ENCODE assay signal across 10 cellular contexts in genomic region chr10:7192831-7193348, GRCh38.
A peak's percentile ranks its signal among the peaks of the same experiment; 100 is the strongest.
DNase-seq lines count a peak whose midpoint lies in the region; ATAC-seq and TF ChIP-seq lines count a peak whose summit lies in the region.
"Had no signal": no experiment of that assay in that cellular context is flagged by ENCODE, and none has a peak within 500 bp of the region (broad histone marks: within the 10 kb centered on the region; RNA-seq: fewer than 3 reads in every experiment).

No MANE protein-coding gene starts in this region.

- peaks cover 0 to 96% (median 19%) of the 10 kb centered on the region in 9 donors for H3K36me3 ChIP-seq in heart right ventricle

- H3K27me3 ChIP-seq in heart right ventricle, result no peaks in the 10 kb centered on the region

- no peak overlapping the region for H3K4me3 ChIP-seq in heart right ventricle

- 93 to 95% methylated on average over 10 of the region's 10 CpGs for WGBS in heart right ventricle, 2 donors

- peak; percentile 56 for DNase-seq in activated CD8-positive, alpha-beta memory T cell treated with anti-CD3 and anti-CD28 coated beads, Interleukin-2, amount 50 U/mL, for 1 hour (ENCODE audit: extremely low read depth)
- DNase-seq in germinal center (ENCODE audit: low spot score), result peak; percentile 55
- DNase-seq in stimulated activated CD8-positive, alpha-beta memory T cell treated with anti-CD3 and anti-CD28 coated beads, Interleukin-7, amount 100 ng/mL, for 1 hour (ENCODE audit: low read depth in 2 of 2), result peak; percentile 4 to 28
- DNase-seq in AG08395 (ENCODE audit: low spot score), result no peak
- DNase-seq in heart right ventricle, result no peak
- no peak for DNase-seq in cardiac septum (ENCODE audit: low spot score)
- DNase-seq: nephron progenitor cell had no signal

- H3K4me1 ChIP-seq in heart right ventricle, result peaks cover 0 to 36% (median 0%) of the 10 kb centered on the region in 9 donors

- intact Hi-C loops in heart right ventricle (cut with DNase I), result no loop called here
- intact Hi-C loops in cardiac septum (cut with DNase I), result no loop called here

- H3K9me3 ChIP-seq in heart right ventricle, result peaks cover 0 to 15% (median 4%) of the 10 kb centered on the region in 11 donors

- ATAC-seq in HG03108 (IDR thresholded peaks at IDR 0.05; ENCODE audit: unreplicated experiment), result peak; percentile 62
- ATAC-seq in GM21381 (IDR thresholded peaks at IDR 0.05; ENCODE audit: unreplicated experiment), result no peak
- no peak for ATAC-seq in heart right ventricle

- no peak for TF ChIP-seq CTCF in heart right ventricle (IDR thresholded peaks at IDR 0.05)

- peak overlapping the region in 1 of 10 donors; percentile 40 for H3K27ac ChIP-seq in heart right ventricle
- H3K27ac ChIP-seq: VCaP had no signal

Comparison
In these comparisons a context has a peak if more than half of its experiments do, and no peak if none do; other contexts are left out.
1. DNase-seq: peak in activated CD8-positive, alpha-beta memory T cell treated with anti-CD3 and anti-CD28 coated beads, Interleukin-2, amount 50 U/mL, for 1 hour (single experiment), germinal center (single experiment) and stimulated activated CD8-positive, alpha-beta memory T cell treated with anti-CD3 and anti-CD28 coated beads, Interleukin-7, amount 100 ng/mL, for 1 hour (2 of 2); none in AG08395 (single experiment), heart right ventricle (0 of 2) and cardiac septum (single experiment).